In the genomic region with DNA sequence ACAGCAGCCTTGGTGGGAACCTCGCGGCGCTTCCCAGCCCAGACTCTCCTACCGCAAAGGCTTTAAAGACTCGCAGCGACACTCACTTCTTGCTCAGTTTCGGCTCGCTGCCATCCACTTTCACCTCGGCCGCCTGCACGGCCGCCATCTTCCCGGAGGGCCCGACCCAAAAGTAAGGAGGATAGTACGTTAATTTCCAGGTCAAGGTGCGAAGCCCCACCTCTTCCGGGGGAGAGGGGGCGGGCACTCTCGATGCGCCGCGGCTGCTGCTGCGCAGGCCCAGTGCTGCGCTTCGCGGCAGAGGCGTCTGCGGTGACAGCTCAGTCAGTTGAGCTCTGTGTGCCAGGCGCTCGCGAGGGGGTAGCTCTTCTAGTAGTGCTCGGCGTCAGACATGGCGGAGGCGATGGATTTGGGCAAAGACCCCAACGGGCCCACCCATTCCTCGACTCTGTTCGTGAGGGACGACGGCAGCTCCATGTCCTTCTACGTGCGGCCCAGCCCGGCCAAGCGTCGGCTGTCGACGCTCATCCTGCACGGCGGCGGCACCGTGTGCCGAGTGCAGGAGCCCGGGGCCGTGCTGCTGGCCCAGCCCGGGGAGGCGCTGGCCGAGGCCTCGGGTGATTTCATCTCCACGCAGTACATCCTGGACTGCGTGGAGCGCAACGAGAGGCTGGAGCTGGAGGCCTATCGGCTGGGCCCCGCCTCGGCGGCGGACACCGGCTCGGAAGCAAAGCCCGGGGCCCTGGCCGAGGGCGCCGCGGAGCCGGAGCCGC, we compare ENCODE assay signal across 1 cellular context.
TF ChIP-seq lines count a peak whose summit lies in the region.

A gene (minus strand): TSS at position 174 of the 773 bp plus-strand sequence. CDS start 26 bp downstream, at position 148.
A gene with protein sequence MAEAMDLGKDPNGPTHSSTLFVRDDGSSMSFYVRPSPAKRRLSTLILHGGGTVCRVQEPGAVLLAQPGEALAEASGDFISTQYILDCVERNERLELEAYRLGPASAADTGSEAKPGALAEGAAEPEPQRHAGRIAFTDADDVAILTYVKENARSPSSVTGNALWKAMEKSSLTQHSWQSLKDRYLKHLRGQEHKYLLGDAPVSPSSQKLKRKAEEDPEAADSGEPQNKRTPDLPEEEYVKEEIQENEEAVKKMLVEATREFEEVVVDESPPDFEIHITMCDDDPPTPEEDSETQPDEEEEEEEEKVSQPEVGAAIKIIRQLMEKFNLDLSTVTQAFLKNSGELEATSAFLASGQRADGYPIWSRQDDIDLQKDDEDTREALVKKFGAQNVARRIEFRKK (plus strand): TSS at position 282 of the 773 bp plus-strand sequence. CDS start 110 bp downstream, at position 392.

TF ChIP-seq in HEK293, 187 proteins besides CTCF, POLR2A, EP300 and RAD21 (continued from another document):
- TF ChIP-seq, protein P1, sequence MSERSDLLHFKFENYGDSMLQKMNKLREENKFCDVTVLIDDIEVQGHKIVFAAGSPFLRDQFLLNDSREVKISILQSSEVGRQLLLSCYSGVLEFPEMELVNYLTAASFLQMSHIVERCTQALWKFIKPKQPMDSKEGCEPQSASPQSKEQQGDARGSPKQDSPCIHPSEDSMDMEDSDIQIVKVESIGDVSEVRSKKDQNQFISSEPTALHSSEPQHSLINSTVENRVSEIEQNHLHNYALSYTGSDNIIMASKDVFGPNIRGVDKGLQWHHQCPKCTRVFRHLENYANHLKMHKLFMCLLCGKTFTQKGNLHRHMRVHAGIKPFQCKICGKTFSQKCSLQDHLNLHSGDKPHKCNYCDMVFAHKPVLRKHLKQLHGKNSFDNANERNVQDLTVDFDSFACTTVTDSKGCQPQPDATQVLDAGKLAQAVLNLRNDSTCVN (tag by site-specific recombination; optimal IDR thresholded peaks at IDR 0.05), result peak; percentile 40
- TF ChIP-seq, protein P2, sequence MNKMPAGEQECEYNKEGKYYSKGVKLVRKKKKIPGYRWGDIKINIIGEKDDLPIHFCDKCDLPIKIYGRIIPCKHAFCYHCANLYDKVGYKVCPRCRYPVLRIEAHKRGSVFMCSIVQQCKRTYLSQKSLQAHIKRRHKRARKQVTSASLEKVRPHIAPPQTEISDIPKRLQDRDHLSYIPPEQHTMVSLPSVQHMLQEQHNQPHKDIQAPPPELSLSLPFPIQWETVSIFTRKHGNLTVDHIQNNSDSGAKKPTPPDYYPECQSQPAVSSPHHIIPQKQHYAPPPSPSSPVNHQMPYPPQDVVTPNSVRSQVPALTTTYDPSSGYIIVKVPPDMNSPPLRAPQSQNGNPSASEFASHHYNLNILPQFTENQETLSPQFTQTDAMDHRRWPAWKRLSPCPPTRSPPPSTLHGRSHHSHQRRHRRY (tag by site-specific recombination; IDR thresholded peaks at IDR 0.05), result no peak
- TF ChIP-seq ZNF335 (tag by site-specific recombination; conservative IDR thresholded peaks at IDR 0.05) (peak; percentile 77), ZFP69B (tag by site-specific recombination; IDR thresholded peaks at IDR 0.05) (peak; percentile 70), KLF8 (tag by site-specific recombination; IDR thresholded peaks at IDR 0.05) (peak; percentile 22; the same call in 1 of the 2 replicates), ZNF223 (tag by site-specific recombination; IDR thresholded peaks at IDR 0.05) (peak; percentile 22; the same call in 1 of the 2 replicates), ZNF311 (tag by site-specific recombination; IDR thresholded peaks at IDR 0.05; ENCODE audit: borderline replicate concordance) (no peak), WT1 (tag by site-specific recombination; IDR thresholded peaks at IDR 0.05) (0 out of 2 replicates have a peak, but pooled peaks have one; percentile 8), SP3 (tag by site-specific recombination; IDR thresholded peaks at IDR 0.05) (peak; percentile 93), ZBTB48 (tag by site-specific recombination; IDR thresholded peaks at IDR 0.05) (no peak)
